In genomic region chr6:71288228-71289038, GRCh38 we compare ENCODE assay signal across 1 cellular context.
TF ChIP-seq lines count a peak whose summit lies in the region.

OGFRL1 (plus strand) TSS chr6:71288811; CDS start chr6:71288937, 126 bp downstream.

TF ChIP-seq in HEK293, 187 proteins besides CTCF, POLR2A, EP300 and RAD21 (continued from another document and continues in another):
- TF ChIP-seq ZNF670 (tag by site-specific recombination; IDR thresholded peaks at IDR 0.05; ENCODE audit: low read depth), result no peak
- peak; percentile 79; the same call in 1 of the 2 replicates for TF ChIP-seq KLF8 (tag by site-specific recombination; IDR thresholded peaks at IDR 0.05)
- peak; percentile 76; the same call in 1 of the 2 replicates for TF ChIP-seq ZNF501 (tag by site-specific recombination; IDR thresholded peaks at IDR 0.05)
- peak; percentile 49; the same call in 1 of the 2 replicates for TF ChIP-seq ZNF600 (tag by site-specific recombination; IDR thresholded peaks at IDR 0.05)
- TF ChIP-seq ZBTB6 (tag by site-specific recombination; IDR thresholded peaks at IDR 0.05), result no peak; the same call in 1 of the 2 replicates
- TF ChIP-seq, protein P1, sequence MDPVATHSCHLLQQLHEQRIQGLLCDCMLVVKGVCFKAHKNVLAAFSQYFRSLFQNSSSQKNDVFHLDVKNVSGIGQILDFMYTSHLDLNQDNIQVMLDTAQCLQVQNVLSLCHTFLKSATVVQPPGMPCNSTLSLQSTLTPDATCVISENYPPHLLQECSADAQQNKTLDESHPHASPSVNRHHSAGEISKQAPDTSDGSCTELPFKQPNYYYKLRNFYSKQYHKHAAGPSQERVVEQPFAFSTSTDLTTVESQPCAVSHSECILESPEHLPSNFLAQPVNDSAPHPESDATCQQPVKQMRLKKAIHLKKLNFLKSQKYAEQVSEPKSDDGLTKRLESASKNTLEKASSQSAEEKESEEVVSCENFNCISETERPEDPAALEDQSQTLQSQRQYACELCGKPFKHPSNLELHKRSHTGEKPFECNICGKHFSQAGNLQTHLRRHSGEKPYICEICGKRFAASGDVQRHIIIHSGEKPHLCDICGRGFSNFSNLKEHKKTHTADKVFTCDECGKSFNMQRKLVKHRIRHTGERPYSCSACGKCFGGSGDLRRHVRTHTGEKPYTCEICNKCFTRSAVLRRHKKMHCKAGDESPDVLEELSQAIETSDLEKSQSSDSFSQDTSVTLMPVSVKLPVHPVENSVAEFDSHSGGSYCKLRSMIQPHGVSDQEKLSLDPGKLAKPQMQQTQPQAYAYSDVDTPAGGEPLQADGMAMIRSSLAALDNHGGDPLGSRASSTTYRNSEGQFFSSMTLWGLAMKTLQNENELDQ (tag by site-specific recombination; IDR thresholded peaks at IDR 0.05; ENCODE audit: low read depth), result no peak
- TF ChIP-seq ZNF747 (tag by site-specific recombination; IDR thresholded peaks at IDR 0.05), result no peak
- TF ChIP-seq ZNF623 (tag by site-specific recombination; IDR thresholded peaks at IDR 0.05), result no peak
- TF ChIP-seq ZNF596 (tag by site-specific recombination; IDR thresholded peaks at IDR 0.05), result no peak
- peak; percentile 94 for TF ChIP-seq KLF1 (tag by site-specific recombination; IDR thresholded peaks at IDR 0.05)
- TF ChIP-seq ZNF16 (tag by site-specific recombination; IDR thresholded peaks at IDR 0.05; ENCODE audit: low read depth), result no peak
- TF ChIP-seq ZNF837 (tag by site-specific recombination; IDR thresholded peaks at IDR 0.05), result no peak
- TF ChIP-seq, protein P2, sequence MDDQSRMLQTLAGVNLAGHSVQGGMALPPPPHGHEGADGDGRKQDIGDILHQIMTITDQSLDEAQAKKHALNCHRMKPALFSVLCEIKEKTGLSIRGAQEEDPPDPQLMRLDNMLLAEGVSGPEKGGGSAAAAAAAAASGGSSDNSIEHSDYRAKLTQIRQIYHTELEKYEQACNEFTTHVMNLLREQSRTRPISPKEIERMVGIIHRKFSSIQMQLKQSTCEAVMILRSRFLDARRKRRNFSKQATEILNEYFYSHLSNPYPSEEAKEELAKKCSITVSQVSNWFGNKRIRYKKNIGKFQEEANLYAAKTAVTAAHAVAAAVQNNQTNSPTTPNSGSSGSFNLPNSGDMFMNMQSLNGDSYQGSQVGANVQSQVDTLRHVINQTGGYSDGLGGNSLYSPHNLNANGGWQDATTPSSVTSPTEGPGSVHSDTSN (CRISPR knock-in tag; IDR thresholded peaks at IDR 0.05), result peak; percentile 39; the same call in 1 of the 2 replicates
- TF ChIP-seq MEIS1 (CRISPR knock-in tag; IDR thresholded peaks at IDR 0.05; ENCODE audit: borderline replicate concordance), result no peak
- TF ChIP-seq ZNF580 (tag by site-specific recombination; IDR thresholded peaks at IDR 0.05), result peak; percentile 51; the same call in 1 of the 2 replicates
- no peak for TF ChIP-seq HOXA7 (CRISPR knock-in tag; IDR thresholded peaks at IDR 0.05; ENCODE audit: borderline replicate concordance)
- TF ChIP-seq ZNF704 (tag by site-specific recombination; IDR thresholded peaks at IDR 0.05), result no peak
- no peak for TF ChIP-seq ZNF785 (tag by site-specific recombination; IDR thresholded peaks at IDR 0.05)
- 0 out of 2 replicates have a peak, but pooled peaks have one; percentile 29 for TF ChIP-seq ZBTB7A (tag by site-specific recombination; IDR thresholded peaks at IDR 0.05; ENCODE audit: low read depth)
- TF ChIP-seq ZNF169 (tag by site-specific recombination; IDR thresholded peaks at IDR 0.05), result no peak
- TF ChIP-seq, protein P3, sequence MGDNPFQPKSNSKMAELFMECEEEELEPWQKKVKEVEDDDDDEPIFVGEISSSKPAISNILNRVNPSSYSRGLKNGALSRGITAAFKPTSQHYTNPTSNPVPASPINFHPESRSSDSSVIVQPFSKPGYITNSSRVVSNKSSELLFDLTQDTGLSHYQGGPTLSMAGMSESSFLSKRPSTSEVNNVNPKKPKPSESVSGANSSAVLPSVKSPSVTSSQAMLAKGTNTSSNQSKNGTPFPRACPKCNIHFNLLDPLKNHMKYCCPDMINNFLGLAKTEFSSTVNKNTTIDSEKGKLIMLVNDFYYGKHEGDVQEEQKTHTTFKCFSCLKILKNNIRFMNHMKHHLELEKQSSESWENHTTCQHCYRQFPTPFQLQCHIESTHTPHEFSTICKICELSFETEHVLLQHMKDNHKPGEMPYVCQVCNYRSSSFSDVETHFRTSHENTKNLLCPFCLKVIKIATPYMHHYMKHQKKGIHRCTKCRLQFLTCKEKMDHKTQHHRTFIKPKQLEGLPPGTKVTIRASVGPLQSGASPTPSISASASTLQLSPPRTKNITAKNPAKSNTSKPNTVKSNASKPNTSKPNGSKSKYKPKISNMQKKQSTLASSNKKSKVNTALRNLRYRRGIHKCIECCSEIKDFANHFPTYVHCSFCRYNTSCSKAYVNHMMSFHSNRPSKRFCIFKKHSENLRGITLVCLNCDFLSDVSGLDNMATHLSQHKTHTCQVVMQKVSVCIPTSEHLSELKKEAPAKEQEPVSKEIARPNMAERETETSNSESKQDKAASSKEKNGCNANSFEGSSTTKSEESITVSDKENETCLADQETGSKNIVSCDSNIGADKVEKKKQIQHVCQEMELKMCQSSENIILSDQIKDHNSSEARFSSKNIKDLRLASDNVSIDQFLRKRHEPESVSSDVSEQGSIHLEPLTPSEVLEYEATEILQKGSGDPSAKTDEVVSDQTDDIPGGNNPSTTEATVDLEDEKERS (tag by site-specific recombination; IDR thresholded peaks at IDR 0.05), result no peak
- no peak for TF ChIP-seq YY1 (tag by site-specific recombination; IDR thresholded peaks at IDR 0.05)
- TF ChIP-seq ZNF639 (tag by site-specific recombination; IDR thresholded peaks at IDR 0.05), result no peak
- TF ChIP-seq ZNF354C (tag by site-specific recombination; IDR thresholded peaks at IDR 0.05; ENCODE audit: borderline replicate concordance, low read depth), result no peak
- TF ChIP-seq, protein P4, sequence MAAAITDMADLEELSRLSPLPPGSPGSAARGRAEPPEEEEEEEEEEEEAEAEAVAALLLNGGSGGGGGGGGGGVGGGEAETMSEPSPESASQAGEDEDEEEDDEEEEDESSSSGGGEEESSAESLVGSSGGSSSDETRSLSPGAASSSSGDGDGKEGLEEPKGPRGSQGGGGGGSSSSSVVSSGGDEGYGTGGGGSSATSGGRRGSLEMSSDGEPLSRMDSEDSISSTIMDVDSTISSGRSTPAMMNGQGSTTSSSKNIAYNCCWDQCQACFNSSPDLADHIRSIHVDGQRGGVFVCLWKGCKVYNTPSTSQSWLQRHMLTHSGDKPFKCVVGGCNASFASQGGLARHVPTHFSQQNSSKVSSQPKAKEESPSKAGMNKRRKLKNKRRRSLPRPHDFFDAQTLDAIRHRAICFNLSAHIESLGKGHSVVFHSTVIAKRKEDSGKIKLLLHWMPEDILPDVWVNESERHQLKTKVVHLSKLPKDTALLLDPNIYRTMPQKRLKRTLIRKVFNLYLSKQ (tag by site-specific recombination; IDR thresholded peaks at IDR 0.05; ENCODE audit: borderline replicate concordance), result no peak
- TF ChIP-seq ZNF514 (tag by site-specific recombination; IDR thresholded peaks at IDR 0.05), result no peak
- TF ChIP-seq ZNF138 (tag by site-specific recombination; IDR thresholded peaks at IDR 0.05; ENCODE audit: borderline replicate concordance), result no peak
- 0 out of 2 replicates have a peak, but pooled peaks have one; percentile 4 for TF ChIP-seq FEZF1 (tag by site-specific recombination; IDR thresholded peaks at IDR 0.05)
- TF ChIP-seq ZNF549 (tag by site-specific recombination; IDR thresholded peaks at IDR 0.05), result no peak
- TF ChIP-seq, protein P5, sequence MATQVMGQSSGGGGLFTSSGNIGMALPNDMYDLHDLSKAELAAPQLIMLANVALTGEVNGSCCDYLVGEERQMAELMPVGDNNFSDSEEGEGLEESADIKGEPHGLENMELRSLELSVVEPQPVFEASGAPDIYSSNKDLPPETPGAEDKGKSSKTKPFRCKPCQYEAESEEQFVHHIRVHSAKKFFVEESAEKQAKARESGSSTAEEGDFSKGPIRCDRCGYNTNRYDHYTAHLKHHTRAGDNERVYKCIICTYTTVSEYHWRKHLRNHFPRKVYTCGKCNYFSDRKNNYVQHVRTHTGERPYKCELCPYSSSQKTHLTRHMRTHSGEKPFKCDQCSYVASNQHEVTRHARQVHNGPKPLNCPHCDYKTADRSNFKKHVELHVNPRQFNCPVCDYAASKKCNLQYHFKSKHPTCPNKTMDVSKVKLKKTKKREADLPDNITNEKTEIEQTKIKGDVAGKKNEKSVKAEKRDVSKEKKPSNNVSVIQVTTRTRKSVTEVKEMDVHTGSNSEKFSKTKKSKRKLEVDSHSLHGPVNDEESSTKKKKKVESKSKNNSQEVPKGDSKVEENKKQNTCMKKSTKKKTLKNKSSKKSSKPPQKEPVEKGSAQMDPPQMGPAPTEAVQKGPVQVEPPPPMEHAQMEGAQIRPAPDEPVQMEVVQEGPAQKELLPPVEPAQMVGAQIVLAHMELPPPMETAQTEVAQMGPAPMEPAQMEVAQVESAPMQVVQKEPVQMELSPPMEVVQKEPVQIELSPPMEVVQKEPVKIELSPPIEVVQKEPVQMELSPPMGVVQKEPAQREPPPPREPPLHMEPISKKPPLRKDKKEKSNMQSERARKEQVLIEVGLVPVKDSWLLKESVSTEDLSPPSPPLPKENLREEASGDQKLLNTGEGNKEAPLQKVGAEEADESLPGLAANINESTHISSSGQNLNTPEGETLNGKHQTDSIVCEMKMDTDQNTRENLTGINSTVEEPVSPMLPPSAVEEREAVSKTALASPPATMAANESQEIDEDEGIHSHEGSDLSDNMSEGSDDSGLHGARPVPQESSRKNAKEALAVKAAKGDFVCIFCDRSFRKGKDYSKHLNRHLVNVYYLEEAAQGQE (tag by site-specific recombination; IDR thresholded peaks at IDR 0.05), result no peak
- 0 out of 2 replicates have a peak, but pooled peaks have one; percentile 42 for TF ChIP-seq ZNF24 (tag by site-specific recombination; IDR thresholded peaks at IDR 0.05)
- no peak for TF ChIP-seq ZSCAN23 (tag by site-specific recombination; IDR thresholded peaks at IDR 0.05)
- no peak for TF ChIP-seq ELK4 (IDR thresholded peaks at IDR 0.05; ENCODE audit: borderline replicate concordance, low read depth, low read length)
- no peak for TF ChIP-seq YY2 (tag by site-specific recombination; IDR thresholded peaks at IDR 0.05)
- peak; percentile 78; the same call in 1 of the 2 replicates for TF ChIP-seq ZXDB (tag by site-specific recombination; IDR thresholded peaks at IDR 0.05)
- TF ChIP-seq, protein P6, sequence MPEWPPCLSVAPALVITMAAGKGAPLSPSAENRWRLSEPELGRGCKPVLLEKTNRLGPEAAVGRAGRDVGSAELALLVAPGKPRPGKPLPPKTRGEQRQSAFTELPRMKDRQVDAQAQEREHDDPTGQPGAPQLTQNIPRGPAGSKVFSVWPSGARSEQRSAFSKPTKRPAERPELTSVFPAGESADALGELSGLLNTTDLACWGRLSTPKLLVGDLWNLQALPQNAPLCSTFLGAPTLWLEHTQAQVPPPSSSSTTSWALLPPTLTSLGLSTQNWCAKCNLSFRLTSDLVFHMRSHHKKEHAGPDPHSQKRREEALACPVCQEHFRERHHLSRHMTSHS (tag by site-specific recombination; IDR thresholded peaks at IDR 0.05), result no peak
- no peak for TF ChIP-seq ZNF362 (tag by site-specific recombination; IDR thresholded peaks at IDR 0.05)
- TF ChIP-seq ZNF221 (tag by site-specific recombination; IDR thresholded peaks at IDR 0.05; ENCODE audit: borderline replicate concordance), result no peak
- TF ChIP-seq GLIS2 (tag by site-specific recombination; IDR thresholded peaks at IDR 0.05), result peak; percentile 98
- TF ChIP-seq ZNF561 (tag by site-specific recombination; IDR thresholded peaks at IDR 0.05; ENCODE audit: borderline replicate concordance), result peak; percentile 90; the same call in 1 of the 2 replicates
- TF ChIP-seq GLI2 (tag by site-specific recombination; IDR thresholded peaks at IDR 0.05; ENCODE audit: borderline replicate concordance, low read depth), result no peak
- peak; percentile 88 for TF ChIP-seq ZBTB17 (tag by site-specific recombination; IDR thresholded peaks at IDR 0.05)
